In genomic region chr19:49949735-49950589, GRCh38 we compare ENCODE assay signal across 1 cellular context.
TF ChIP-seq lines count a peak whose summit lies in the region.

No MANE protein-coding gene starts in this region.

TF ChIP-seq in K562, 482 proteins besides CTCF, POLR2A, EP300 and RAD21:
- TF ChIP-seq PPARD (CRISPR knock-in tag; IDR thresholded peaks at IDR 0.05) (no peak), ZNF24 (IDR thresholded peaks at IDR 0.05) (peak; percentile 85), SMARCE1 (IDR thresholded peaks at IDR 0.05) (no peak), RFX1 (IDR thresholded peaks at IDR 0.05) (peak; percentile 82), RBM14 (IDR thresholded peaks at IDR 0.05; ENCODE audit: borderline replicate concordance, insufficient read depth, low read depth, low read length) (no peak), RCOR1 (IDR thresholded peaks at IDR 0.05; ENCODE audit: borderline replicate concordance in 1 of 2, low read depth in 2 of 2, low read length in 2 of 2) (peak in 1 of 2 experiments; percentile 20; a peak in 1 of 4 replicates)
